1 cellular context compared by ENCODE assay signal in the genomic region with DNA sequence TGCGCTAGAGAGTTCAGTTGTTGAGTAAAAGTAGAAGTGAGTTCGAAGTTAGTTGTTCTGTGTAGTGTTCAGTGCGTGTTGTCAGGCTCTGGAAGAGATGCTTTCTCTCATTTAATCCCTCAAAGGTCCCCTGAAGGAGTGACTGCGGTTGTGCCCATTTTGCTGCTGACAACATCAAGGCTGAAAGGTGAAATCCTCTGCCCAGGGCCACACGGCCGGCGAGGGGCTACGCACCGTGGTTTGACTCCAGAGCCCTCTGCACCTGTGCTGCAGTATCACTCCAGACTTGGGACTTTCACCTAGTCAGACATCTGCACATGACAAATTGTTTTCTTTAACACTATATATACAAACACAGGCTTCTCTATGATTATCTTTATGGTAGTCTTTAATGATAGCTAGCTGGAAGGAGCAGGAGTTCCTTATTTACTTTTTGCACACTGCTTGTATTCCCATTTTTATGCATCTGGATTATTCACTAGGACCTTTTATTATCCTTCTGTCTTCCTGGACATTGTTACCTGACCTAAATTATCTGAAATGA.
TF ChIP-seq lines count a peak whose summit lies in the region.

No MANE protein-coding gene starts in this region.

TF ChIP-seq in IMR-90, 13 proteins besides CTCF, POLR2A, EP300 and RAD21 (continued from another document):
- TF ChIP-seq, protein P1, sequence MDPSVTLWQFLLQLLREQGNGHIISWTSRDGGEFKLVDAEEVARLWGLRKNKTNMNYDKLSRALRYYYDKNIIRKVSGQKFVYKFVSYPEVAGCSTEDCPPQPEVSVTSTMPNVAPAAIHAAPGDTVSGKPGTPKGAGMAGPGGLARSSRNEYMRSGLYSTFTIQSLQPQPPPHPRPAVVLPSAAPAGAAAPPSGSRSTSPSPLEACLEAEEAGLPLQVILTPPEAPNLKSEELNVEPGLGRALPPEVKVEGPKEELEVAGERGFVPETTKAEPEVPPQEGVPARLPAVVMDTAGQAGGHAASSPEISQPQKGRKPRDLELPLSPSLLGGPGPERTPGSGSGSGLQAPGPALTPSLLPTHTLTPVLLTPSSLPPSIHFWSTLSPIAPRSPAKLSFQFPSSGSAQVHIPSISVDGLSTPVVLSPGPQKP (IDR thresholded peaks at IDR 0.05; ENCODE audit: borderline replicate concordance, low read depth, low read length), result no peak
